Comparison of ENCODE assay signal across 9 cellular contexts in genomic region chr17:17766351-17767095, GRCh38.
DNase-seq lines count a peak whose midpoint lies in the region; ATAC-seq and TF ChIP-seq lines count a peak whose summit lies in the region.
"Had no signal": no experiment of that assay in that cellular context is flagged by ENCODE, and none has a peak within 500 bp of the region (broad histone marks: within the 10 kb centered on the region; RNA-seq: fewer than 3 reads in every experiment).

No MANE protein-coding gene starts in this region.

- H3K4me3 Mint-ChIP-seq in activated naive CD4-positive, alpha-beta T cell treated with anti-CD3 and anti-CD28 coated beads, Interleukin-2, amount 10 ng/mL, durations not matched to agents 7 days and 5 days: no peak overlapping the region

- no peaks in the 10 kb centered on the region for H3K9me3 Mint-ChIP-seq in activated naive CD4-positive, alpha-beta T cell treated with anti-CD3 and anti-CD28 coated beads, Interleukin-2, amount 10 ng/mL, durations not matched to agents 7 days and 5 days

- DNase-seq in activated naive CD4-positive, alpha-beta T cell treated with anti-CD3 and anti-CD28 coated beads, Interleukin-2, amount 10 ng/mL, durations not matched to agents 7 days and 5 days: peak; percentile 28
- DNase-seq in activated naive CD4-positive, alpha-beta T cell (lab: John Stamatoyannopoulos, UW): no peak
- DNase-seq in esophagus muscularis mucosa (ENCODE audit: extremely low spot score) (no peak), HT-29 (ENCODE audit: low spot score) (no peak)
- no peak for DNase-seq in activated CD8-positive, alpha-beta memory T cell treated with anti-CD3 and anti-CD28 coated beads, Interleukin-2, amount 50 U/mL, for 48 hours

- peaks cover 4% of the 10 kb centered on the region for H3K36me3 Mint-ChIP-seq in activated naive CD4-positive, alpha-beta T cell treated with anti-CD3 and anti-CD28 coated beads, Interleukin-2, amount 10 ng/mL, durations not matched to agents 7 days and 5 days

- H3K27me3 Mint-ChIP-seq in activated naive CD4-positive, alpha-beta T cell treated with anti-CD3 and anti-CD28 coated beads, Interleukin-2, amount 10 ng/mL, durations not matched to agents 7 days and 5 days: no peaks in the 10 kb centered on the region

- 62% methylated on average over 7 of the region's 20 CpGs for WGBS in esophagus muscularis mucosa

- intact Hi-C loops in esophagus muscularis mucosa (cut with DNase I): no loop called here

- H3K4me1 Mint-ChIP-seq in activated naive CD4-positive, alpha-beta T cell treated with anti-CD3 and anti-CD28 coated beads, Interleukin-2, amount 10 ng/mL, durations not matched to agents 7 days and 5 days: peaks cover 23% of the 10 kb centered on the region

- CTCF ChIA-PET in activated naive CD4-positive, alpha-beta T cell treated with anti-CD3 and anti-CD28 coated beads, Interleukin-2, amount 10 ng/mL, durations not matched to agents 7 days and 5 days (lab: Charles Lee): no interaction called here

- no peaks in the 10 kb centered on the region for H3K36me3 ChIP-seq in esophagus muscularis mucosa
- H3K36me3 ChIP-seq: adrenal gland had no signal

- no peak for TF ChIP-seq CTCF in esophagus muscularis mucosa (IDR thresholded peaks at IDR 0.05)

- H3K27ac ChIP-seq in esophagus muscularis mucosa (replicated peaks in 1 of 4) (peak overlapping the region; percentile 57 to 87 (median 68)), temporal lobe (ENCODE audit: low read depth, low read length) (peak overlapping the region; percentile 91)

- no peak for TF ChIP-seq POLR2A in esophagus muscularis mucosa (IDR thresholded peaks at IDR 0.05; ENCODE audit: low read depth)

- no peak overlapping the region for H3K27ac Mint-ChIP-seq in activated naive CD4-positive, alpha-beta T cell treated with anti-CD3 and anti-CD28 coated beads, Interleukin-2, amount 10 ng/mL, durations not matched to agents 7 days and 5 days

- H3K4me3 ChIP-seq in esophagus muscularis mucosa: no peak overlapping the region
- H3K4me3 ChIP-seq: adrenal gland had no signal

- H3K4me1 ChIP-seq in esophagus muscularis mucosa: peaks cover 66 to 81% (median 77%) of the 10 kb centered on the region in 4 donors

- H3K27me3 ChIP-seq in esophagus muscularis mucosa: no peaks in the 10 kb centered on the region
- H3K27me3 ChIP-seq: adrenal gland had no signal

- H3K9me3 ChIP-seq in esophagus muscularis mucosa: no peaks in the 10 kb centered on the region
- H3K9me3 ChIP-seq: adrenal gland had no signal

- ATAC-seq in HG03280 (IDR thresholded peaks at IDR 0.05; ENCODE audit: unreplicated experiment): peak; percentile 58
- no peak for ATAC-seq in HG02938 (IDR thresholded peaks at IDR 0.05; ENCODE audit: unreplicated experiment)

- no peak for TF ChIP-seq EP300 in esophagus muscularis mucosa (IDR thresholded peaks at IDR 0.05)
